8 cellular contexts compared by ENCODE assay signal in genomic region chr19:16259385-16260159, GRCh38.
DNase-seq lines count a peak whose midpoint lies in the region; ATAC-seq and TF ChIP-seq lines count a peak whose summit lies in the region.

No MANE protein-coding gene starts in this region.

- peaks cover 0 to 45% (median 22%) of the 10 kb centered on the region in 4 donors for H3K4me1 ChIP-seq in Peyer's patch

- no peaks in the 10 kb centered on the region for H3K36me3 ChIP-seq in Peyer's patch

- TF ChIP-seq POLR2A in Peyer's patch (IDR thresholded peaks at IDR 0.05) (no peak), lower leg skin (IDR thresholded peaks at IDR 0.05) (no peak)

- no peaks in the 10 kb centered on the region for H3K9me3 ChIP-seq in Peyer's patch

- ATAC-seq in GM21381 (IDR thresholded peaks at IDR 0.05; ENCODE audit: unreplicated experiment) (peak; percentile 71), GM19455 (IDR thresholded peaks at IDR 0.05; ENCODE audit: unreplicated experiment) (no peak)

- intact Hi-C loops in lower leg skin (cut with DNase I; ENCODE audit: low total_unique reads), result no loop called here

- DNase-seq in DMS79 treated with DMSO at 0.1 percent for 48 hours (lab: John Stamatoyannopoulos, UW), result peak; percentile 28
- peak in 2 of 3 donors; percentile 90 to 93 for DNase-seq in Peyer's patch
- peak; percentile 51 for DNase-seq in medulla oblongata (ENCODE audit: extremely low spot score)
- no peak for DNase-seq in lower leg skin (ENCODE audit: low spot score in 2 of 2)
- DNase-seq in Ammon's horn (ENCODE audit: low spot score), result no peak
- DNase-seq in SIG-M5 treated with dmso at 0.1 percent for 504 hours (lab: John Stamatoyannopoulos, UW; ENCODE audit: unreplicated experiment), result no peak

- H3K27ac ChIP-seq in Peyer's patch, result peak overlapping the region; percentile 53 to 76 (median 68)

- TF ChIP-seq CTCF in Peyer's patch (IDR thresholded peaks at IDR 0.05) (no peak), lower leg skin (IDR thresholded peaks at IDR 0.05) (no peak)

- H3K4me3 ChIP-seq in Peyer's patch (no peak overlapping the region), lower leg skin (ENCODE audit: low read depth, poor library complexity, severe bottlenecking) (no peak overlapping the region)

- H3K27me3 ChIP-seq in Peyer's patch, result no peaks in the 10 kb centered on the region

- WGBS in lower leg skin, 2 donors, result 67 to 73% methylated on average over 21 to 22 of the region's 22 CpGs

Comparison
In these comparisons a context has a peak if more than half of its experiments do, and no peak if none do; other contexts are left out.
1. DNase-seq: peak in DMS79 treated with DMSO at 0.1 percent for 48 hours (single experiment), Peyer's patch (2 of 3) and medulla oblongata (single experiment); none in lower leg skin (0 of 2), Ammon's horn (single experiment) and SIG-M5 treated with dmso at 0.1 percent for 504 hours (single experiment).